Comparison of ENCODE assay signal across 16 cellular contexts in the genomic region with DNA sequence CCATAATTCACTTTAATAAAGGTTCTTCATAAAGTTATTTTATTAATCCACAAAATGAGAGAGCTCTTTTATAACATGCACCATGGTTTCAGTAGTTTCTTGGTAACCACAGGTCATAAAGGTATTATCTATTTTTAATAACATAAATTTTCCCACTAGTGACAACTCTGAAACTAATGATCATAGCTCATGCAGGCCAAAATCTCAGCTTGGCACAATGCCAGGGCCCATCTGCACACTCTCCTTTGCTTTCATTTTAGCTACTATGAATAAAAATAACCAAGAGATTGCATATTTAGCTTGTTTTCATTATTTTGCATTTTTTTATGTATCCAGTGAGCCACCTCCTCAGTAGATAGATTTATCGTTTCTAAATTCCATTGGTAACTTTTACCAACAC.
DNase-seq lines count a peak whose midpoint lies in the region; ATAC-seq and TF ChIP-seq lines count a peak whose summit lies in the region.
"Had no signal": no experiment of that assay in that cellular context is flagged by ENCODE, and none has a peak within 500 bp of the region (broad histone marks: within the 10 kb centered on the region; RNA-seq: fewer than 3 reads in every experiment).

No MANE protein-coding gene starts in this region.

- no peaks in the 10 kb centered on the region for H3K27me3 ChIP-seq in MM.1S (replicated peaks; ENCODE audit: insufficient read depth, low read length)
- H3K27me3 ChIP-seq in right cardiac atrium (ENCODE audit: control insufficient read depth, insufficient read depth) = no peaks in the 10 kb centered on the region
- H3K27me3 ChIP-seq: BLaER1 had no signal

- no peak overlapping the region for H3K9ac ChIP-seq in MM.1S (ENCODE audit: low read length)
- H3K9ac ChIP-seq: BLaER1 had no signal

- H3K4me3 ChIP-seq in MM.1S (ENCODE audit: low read length) = no peak overlapping the region
- no peak overlapping the region for H3K4me3 ChIP-seq in right cardiac atrium (ENCODE audit: low read length)
- H3K4me3 ChIP-seq: BLaER1, SK-N-MC had no signal

- intact Hi-C loops in right cardiac atrium (cut with DNase I) = no loop called here

- H3K27ac Mint-ChIP-seq in activated naive CD4-positive, alpha-beta T cell treated with anti-CD3 and anti-CD28 coated beads, Interleukin-2, amount 10 ng/mL, durations not matched to agents 7 days and 5 days = no peak overlapping the region
- H3K27ac Mint-ChIP-seq: H9 had no signal

- TF ChIP-seq CTCF in MM.1S (IDR thresholded peaks at IDR 0.05; ENCODE audit: low read length) = no peak

- 61% methylated on average over 1 of the region's 1 CpG for WGBS in right cardiac atrium

- H3K27ac ChIP-seq in MM.1S (ENCODE audit: low read length) = peak overlapping the region; percentile 23; the same call in 1 of the 2 replicates
- no peak overlapping the region for H3K27ac ChIP-seq in right cardiac atrium (ENCODE audit: low read length)
- H3K27ac ChIP-seq: BLaER1, SK-N-MC had no signal

- no peaks in the 10 kb centered on the region for H3K36me3 Mint-ChIP-seq in activated naive CD4-positive, alpha-beta T cell treated with anti-CD3 and anti-CD28 coated beads, Interleukin-2, amount 10 ng/mL, durations not matched to agents 7 days and 5 days

- no peak for ATAC-seq in right cardiac atrium

- no peak overlapping the region for H2AFZ ChIP-seq in MM.1S (ENCODE audit: low read length)

- peaks cover 2% of the 10 kb centered on the region for H3K9me3 Mint-ChIP-seq in activated naive CD4-positive, alpha-beta T cell treated with anti-CD3 and anti-CD28 coated beads, Interleukin-2, amount 10 ng/mL, durations not matched to agents 7 days and 5 days

- H3K4me2 ChIP-seq in MM.1S (ENCODE audit: low read depth, low read length) = peak overlapping the region; percentile 22; the same call in 1 of the 2 replicates
- H3K4me2 ChIP-seq: BLaER1 had no signal

- no peaks in the 10 kb centered on the region for H3K36me3 ChIP-seq in MM.1S (replicated peaks; ENCODE audit: insufficient read depth, low read length)
- H3K36me3 ChIP-seq: BLaER1 had no signal

- no peaks in the 10 kb centered on the region for H3K27me3 Mint-ChIP-seq in activated naive CD4-positive, alpha-beta T cell treated with anti-CD3 and anti-CD28 coated beads, Interleukin-2, amount 10 ng/mL, durations not matched to agents 7 days and 5 days

- H4K20me1 ChIP-seq in MM.1S (ENCODE audit: insufficient read depth, low read length) = no peaks in the 10 kb centered on the region
- H4K20me1 ChIP-seq: BLaER1 had no signal

- CTCF ChIA-PET in activated naive CD4-positive, alpha-beta T cell treated with anti-CD3 and anti-CD28 coated beads, Interleukin-2, amount 10 ng/mL, durations not matched to agents 7 days and 5 days (lab: Charles Lee) = no interaction called here

- no peaks in the 10 kb centered on the region for H3K4me1 Mint-ChIP-seq in activated naive CD4-positive, alpha-beta T cell treated with anti-CD3 and anti-CD28 coated beads, Interleukin-2, amount 10 ng/mL, durations not matched to agents 7 days and 5 days

- H3K4me1 ChIP-seq in MM.1S (ENCODE audit: low read length) (peaks cover 26% of the 10 kb centered on the region), right cardiac atrium (ENCODE audit: control insufficient read depth, insufficient read depth, low read length) (no peaks in the 10 kb centered on the region)
- H3K4me1 ChIP-seq: BLaER1 had no signal

- peak; percentile 1 for DNase-seq in EL
- peak; percentile 88 for DNase-seq in MM.1S
- DNase-seq in NCI-H69 (lab: John Stamatoyannopoulos, UW) = peak; percentile 100
- DNase-seq in right cardiac atrium = peak in 2 of 3 donors; percentile 15 to 34
- no peak for DNase-seq in ureter (ENCODE audit: low spot score)
- no peak for DNase-seq in activated T-cell treated with anti-CD3 and anti-CD28 coated beads for 4 hours
- DNase-seq in activated naive CD4-positive, alpha-beta T cell treated with anti-CD3 and anti-CD28 coated beads, Interleukin-2, amount 10 ng/mL, durations not matched to agents 7 days and 5 days = no peak
- DNase-seq: H9; MV-4-11; NCI-H146; NCI-H510A treated with DMSO at 0.1 percent for 48 hours; NK-92 treated with Interleukin-12 subunit alpha and Interleukin-12 subunit beta, amount 100 ng/mL, for 24 hours; OCI-M1; T-helper 1 cell had no signal

- H3K9me3 ChIP-seq in MM.1S (replicated peaks; ENCODE audit: insufficient read depth, low read length) (no peaks in the 10 kb centered on the region), right cardiac atrium (ENCODE audit: control insufficient read depth, low read length) (no peaks in the 10 kb centered on the region)
- H3K9me3 ChIP-seq: BLaER1 had no signal

- H3F3A ChIP-seq in MM.1S (ENCODE audit: insufficient read depth, low read length) = 0 out of 2 replicates have a peak, but pooled peaks cover 9% of the 10 kb centered on the region

- H3K4me3 Mint-ChIP-seq in activated naive CD4-positive, alpha-beta T cell treated with anti-CD3 and anti-CD28 coated beads, Interleukin-2, amount 10 ng/mL, durations not matched to agents 7 days and 5 days = no peak overlapping the region
- H3K4me3 Mint-ChIP-seq: H9 had no signal

- no peaks in the 10 kb centered on the region for H3K9me2 ChIP-seq in MM.1S (replicated peaks; ENCODE audit: insufficient read depth, low read length)

- no peaks in the 10 kb centered on the region for H3K79me2 ChIP-seq in MM.1S (ENCODE audit: low read length)

Comparison
In these comparisons a context has a peak if more than half of its experiments do, and no peak if none do; other contexts are left out.
1. DNase-seq: peak in EL (single experiment), MM.1S (single experiment), NCI-H69 (single experiment) and right cardiac atrium (2 of 3); none in ureter (single experiment), activated T-cell treated with anti-CD3 and anti-CD28 coated beads for 4 hours (single experiment) and activated naive CD4-positive, alpha-beta T cell treated with anti-CD3 and anti-CD28 coated beads, Interleukin-2, amount 10 ng/mL, durations not matched to agents 7 days and 5 days (single experiment).